ENCODE assay signal across 29 cellular contexts in the genomic region with DNA sequence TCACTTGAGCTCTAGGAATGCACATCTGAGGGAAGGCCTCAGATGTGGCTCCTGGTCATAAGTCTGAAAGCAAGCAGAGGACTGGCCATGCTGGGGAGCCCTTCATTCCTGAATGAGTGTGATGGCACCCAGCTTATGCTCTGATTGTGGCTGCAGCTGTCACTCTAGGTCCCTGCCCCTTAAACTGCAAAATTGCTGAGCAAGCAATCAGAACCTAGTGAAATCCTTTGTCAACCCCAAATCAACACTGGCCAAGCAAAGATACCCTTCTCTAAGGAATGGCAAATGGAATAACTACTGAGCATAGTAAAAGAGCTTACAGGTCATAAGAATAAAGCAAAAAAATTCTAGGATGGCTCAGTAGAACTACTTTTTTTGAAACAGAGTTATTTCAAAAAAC. TPM values are rescaled to one million over a fixed set of nuclear protein-coding genes. Genes with fewer than 3 reads are reported as not detected.
"Had no signal": no experiment of that assay in that cellular context is flagged by ENCODE, and none has a peak within 500 bp of the region (broad histone marks: within the 10 kb centered on the region; RNA-seq: fewer than 3 reads in every experiment).

No MANE protein-coding gene starts in this region.

- H3K4me1 ChIP-seq: neural progenitor cell, psoas muscle, thyroid gland, vagina had no signal

- H3K36me3 ChIP-seq: neural progenitor cell, ovary, stomach, thoracic aorta, thyroid gland, tibial nerve, upper lobe of left lung, vagina had no signal

- DNase-seq: natural killer cell; occipital lobe; ovary; posterior cingulate gyrus; psoas muscle; right cardiac atrium; small intestine; stimulated activated CD4-positive, alpha-beta T cell treated with anti-CD3 and anti-CD28 coated beads, Interleukin-15, amount 100 ng/mL, for 24 hours; stimulated activated CD4-positive, alpha-beta T cell treated with anti-CD3 and anti-CD28 coated beads, Interleukin-2, amount 100 ng/mL, for 24 hours; stimulated activated CD4-positive, alpha-beta T cell treated with anti-CD3 and anti-CD28 coated beads, Interleukin-2, amount 100 ng/mL, for 48 hours; stimulated activated CD4-positive, alpha-beta T cell treated with anti-CD3 and anti-CD28 coated beads, Interleukin-4, amount 100 ng/mL, for 24 hours; stimulated activated naive B cell treated with anti-CD40 and anti-IgM and Interleukin-4, amounts not matched to agents 10 μg/mL and 1 μg/mL and 100 μg/mL, for 72 hours; stimulated activated naive CD4-positive, alpha-beta T cell treated with Interleukin-2 at 50 U/mL for 16 hours; stomach; thyroid gland; trophoblast cell; upper lobe of left lung had no signal

- H3K27me3 ChIP-seq: neural progenitor cell, ovary, stomach, thyroid gland, tibial nerve, upper lobe of left lung, vagina had no signal

- H3K27ac ChIP-seq: neural progenitor cell, ovary, parathyroid adenoma, psoas muscle, stomach, thoracic aorta, thyroid gland, tibial nerve, upper lobe of left lung, vagina had no signal

- ATAC-seq: natural killer cell; psoas muscle; right cardiac atrium; sciatic nerve; stimulated activated effector memory CD8-positive, alpha-beta T cell treated with anti-CD3 and anti-CD28 coated beads, Interleukin-12 subunit alpha, Interleukin-12 subunit beta, amount 100 ng/mL, for 72 hours; stimulated activated naive B cell treated with anti-CD40 and anti-IgM and Interleukin-4, amounts not matched to agents 10 μg/mL and 1 μg/mL and 100 μg/mL, for 72 hours had no signal

- H3K4me2 ChIP-seq: neural progenitor cell had no signal

- H3K9ac ChIP-seq: neural progenitor cell, parathyroid adenoma had no signal

- FAIRE-seq: small intestine, urothelium cell line had no signal

- H2AFZ ChIP-seq: neural progenitor cell, parathyroid adenoma had no signal

- H3K9me3 ChIP-seq: ovary, psoas muscle, thoracic aorta, thyroid gland, tibial nerve, upper lobe of left lung, vagina had no signal

- H3K4me3 ChIP-seq: neural progenitor cell, ovary, psoas muscle, stomach, thoracic aorta, thyroid gland, tibial nerve, upper lobe of left lung, vagina had no signal

- H3K79me2 ChIP-seq: parathyroid adenoma had no signal

RNA-seq across cellular contexts. Expression of a gene that starts 4.3 kb away (rescaled TPM):
- total RNA-seq: occipital lobe, osteoblast, psoas muscle, right cardiac atrium, subcutaneous adipose tissue, temporal lobe, thoracic aorta, thyroid gland, vagina had no signal
- polyA plus RNA-seq: neural cell, ovary, psoas muscle, right cardiac atrium had no signal
